In the genomic region with DNA sequence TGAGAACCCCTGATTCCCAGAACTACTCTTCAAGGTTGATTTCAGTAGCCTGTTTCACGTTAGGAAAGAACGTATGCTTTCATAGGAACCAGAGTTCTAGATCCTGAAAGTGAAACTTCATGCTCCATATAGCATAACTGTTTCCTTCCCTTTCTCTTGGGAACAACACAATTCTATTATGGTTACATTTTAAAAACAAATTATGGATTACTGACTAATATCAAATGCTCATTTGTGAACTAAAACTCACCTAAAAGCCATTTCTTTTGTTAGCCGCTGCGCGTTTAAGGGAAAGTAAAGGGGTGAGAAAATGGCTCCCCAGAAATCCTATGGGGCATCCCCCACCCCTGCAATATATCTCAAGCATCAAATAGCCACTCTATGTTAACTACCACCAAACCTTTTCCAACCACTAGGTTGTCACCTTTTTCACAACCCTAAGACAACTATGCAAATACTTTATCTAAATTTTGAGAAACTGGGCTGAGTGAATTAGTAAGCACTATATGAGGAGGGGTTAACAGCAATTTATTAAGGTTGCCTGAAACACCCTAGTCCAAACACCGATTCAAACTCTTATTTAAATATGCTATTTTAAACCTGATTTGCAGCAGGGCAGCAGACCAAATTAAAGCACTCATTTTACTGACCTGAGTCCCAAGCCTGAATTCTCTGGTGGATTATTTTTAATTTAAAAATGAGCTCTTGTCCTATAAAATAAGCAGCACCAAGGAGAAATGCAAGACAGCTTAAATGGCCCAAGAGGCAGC, we compare ENCODE assay signal across 8 cellular contexts. TPM values are rescaled to one million over a fixed set of nuclear protein-coding genes. Genes with fewer than 3 reads are reported as not detected.
DNase-seq lines count a peak whose midpoint lies in the region; ATAC-seq and TF ChIP-seq lines count a peak whose summit lies in the region.

No MANE protein-coding gene starts in this region.

- ATAC-seq in GM18517 (IDR thresholded peaks at IDR 0.05; ENCODE audit: unreplicated experiment) (peak; percentile 43), HG02623 (IDR thresholded peaks at IDR 0.05; ENCODE audit: unreplicated experiment) (peak; percentile 17), RWPE2 (ENCODE audit: low read depth) (no peak)
- ATAC-seq in effector memory CD8-positive, alpha-beta T cell (replicated peaks), result no peak

- H3K4me3 Mint-ChIP-seq in effector memory CD8-positive, alpha-beta T cell, result peak overlapping the region; percentile 93 to 98
- H3K4me3 Mint-ChIP-seq in progenitor cell of endocrine pancreas (ENCODE audit: low read depth), result peak overlapping the region; percentile 94

- peaks cover 34 to 62% of the 10 kb centered on the region in 2 donors for H3K4me1 Mint-ChIP-seq in effector memory CD8-positive, alpha-beta T cell (ENCODE audit: low read depth in 2 of 2)
- H3K4me1 Mint-ChIP-seq in progenitor cell of endocrine pancreas (ENCODE audit: low read depth), result peaks cover 26% of the 10 kb centered on the region

- H3K27me3 Mint-ChIP-seq in effector memory CD8-positive, alpha-beta T cell, result no peaks in the 10 kb centered on the region
- peaks cover 4% of the 10 kb centered on the region for H3K27me3 Mint-ChIP-seq in progenitor cell of endocrine pancreas

- H3K36me3 Mint-ChIP-seq in effector memory CD8-positive, alpha-beta T cell (ENCODE audit: insufficient read depth), result peaks cover 40% of the 10 kb centered on the region
- peaks cover 5% of the 10 kb centered on the region for H3K36me3 Mint-ChIP-seq in progenitor cell of endocrine pancreas (ENCODE audit: insufficient read depth)

- peak overlapping the region; percentile 97 for H3K27ac Mint-ChIP-seq in effector memory CD8-positive, alpha-beta T cell
- no peak overlapping the region for H3K27ac Mint-ChIP-seq in progenitor cell of endocrine pancreas

- H3K4me3 ChIP-seq in RWPE2 (ENCODE audit: severe bottlenecking), result peak overlapping the region; percentile 86

- H3K27me3 ChIP-seq in RWPE2 (ENCODE audit: insufficient read depth, poor library complexity, severe bottlenecking), result no peaks in the 10 kb centered on the region

- H3K36me3 ChIP-seq in RWPE2 (ENCODE audit: low read depth), result peaks cover 49% of the 10 kb centered on the region

- peak overlapping the region; percentile 81 for H3K27ac ChIP-seq in RWPE2 (ENCODE audit: poor library complexity, severe bottlenecking)

- TF ChIP-seq CTCF in RWPE2 (IDR thresholded peaks at IDR 0.05; ENCODE audit: poor library complexity, severe bottlenecking) (no peak), progenitor cell of endocrine pancreas (IDR thresholded peaks at IDR 0.05; ENCODE audit: unreplicated experiment) (no peak)

- no peaks in the 10 kb centered on the region for H3K9me3 Mint-ChIP-seq in effector memory CD8-positive, alpha-beta T cell
- no peaks in the 10 kb centered on the region for H3K9me3 Mint-ChIP-seq in progenitor cell of endocrine pancreas (ENCODE audit: low read depth)

- no peak for DNase-seq in RWPE2 (ENCODE audit: low spot score)
- peak in 1 of 3 experiments; percentile 8 for DNase-seq in effector memory CD8-positive, alpha-beta T cell
- no peak for DNase-seq in progenitor cell of endocrine pancreas (ENCODE audit: low spot score, unreplicated experiment)
- no peak for DNase-seq in inferior parietal cortex (ENCODE audit: extremely low spot score)
- DNase-seq in DMS53 treated with DMSO at 0.1 percent for 48 hours (lab: John Stamatoyannopoulos, UW; ENCODE audit: unreplicated experiment), result no peak
- no peak for DNase-seq in EL

- H3K4me1 ChIP-seq in RWPE2 (ENCODE audit: insufficient read depth, poor library complexity, severe bottlenecking), result peaks cover 29% of the 10 kb centered on the region

- H3K9me3 ChIP-seq in RWPE2 (ENCODE audit: severe bottlenecking), result no peaks in the 10 kb centered on the region

RNA-seq across cellular contexts. Expression of gene SIAH2, which starts 2.4 kb away (rescaled TPM):
- 14.4 and 17.9 TPM in 2 replicates for total RNA-seq in progenitor cell of endocrine pancreas

RNA-seq across cellular contexts. Expression of gene ERICH6, which starts 56.9 kb away (rescaled TPM):
- total RNA-seq in progenitor cell of endocrine pancreas, result 0.49 TPM in 1 of 2 replicates, not detected in the other

Comparison
In these comparisons a context has a peak if more than half of its experiments do, and no peak if none do; other contexts are left out.
1. ATAC-seq: peak in GM18517 (single experiment) and HG02623 (single experiment); none in RWPE2 (single experiment) and effector memory CD8-positive, alpha-beta T cell (single experiment).